In the genomic region with DNA sequence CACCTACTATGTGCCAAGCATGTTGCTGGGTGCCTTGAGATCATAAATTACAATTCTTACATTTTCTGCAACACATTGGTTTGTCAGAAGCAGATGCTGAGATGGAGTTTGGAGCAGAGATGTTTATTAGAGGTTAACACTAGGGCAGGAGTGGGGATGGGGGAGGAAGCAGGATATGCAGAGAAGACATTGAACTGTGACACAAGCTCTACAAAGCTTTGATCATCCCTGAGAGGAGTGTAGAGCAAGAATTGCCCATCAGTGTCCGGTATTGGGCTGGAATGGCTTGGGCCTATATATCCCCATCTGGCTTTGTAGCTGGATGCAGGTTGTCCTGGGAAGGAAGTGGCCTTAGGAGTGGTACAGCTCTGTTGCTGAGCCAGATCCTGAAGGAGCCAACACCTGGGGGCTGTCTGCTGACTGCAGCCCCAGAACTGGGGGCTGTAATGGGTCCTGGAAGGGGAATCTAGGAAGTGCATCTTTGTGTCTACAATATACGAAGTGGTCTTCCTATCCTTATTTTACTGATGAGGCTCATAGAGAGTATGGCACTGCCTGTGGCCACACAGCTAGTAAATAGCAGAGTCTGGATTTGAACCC, we compare ENCODE assay signal across 26 cellular contexts.
"Had no signal": no experiment of that assay in that cellular context is flagged by ENCODE, and none has a peak within 500 bp of the region (broad histone marks: within the 10 kb centered on the region; RNA-seq: fewer than 3 reads in every experiment).

No MANE protein-coding gene starts in this region.

- ATAC-seq: left lobe of liver; mucosa of descending colon; natural killer cell treated with Interleukin-12 subunit alpha and Interleukin-12 subunit beta and Interleukin-15 and Interleukin-18, amount 100 ng/mL, for 72 hours; pancreas; right lobe of liver; stimulated activated naive B cell treated with anti-CD40 and anti-IgM and Interleukin-4, amounts not matched to agents 10 μg/mL and 1 μg/mL and 100 μg/mL, for 72 hours had no signal

- H3K36me3 ChIP-seq: esophagus squamous epithelium, pancreas, right lobe of liver, thoracic aorta, tibial nerve, upper lobe of left lung had no signal

- H3K4me1 ChIP-seq: esophagus squamous epithelium, pancreas, right lobe of liver, tibial nerve, upper lobe of left lung had no signal

- H3K4me3 Mint-ChIP-seq: immature natural killer cell; mesothelial cell of epicardium; natural killer cell treated with Interleukin-12 subunit alpha and Interleukin-12 subunit beta and Interleukin-15 and Interleukin-18, amount 100 ng/mL, for 72 hours; stimulated activated naive B cell treated with anti-CD40 and anti-IgM and Interleukin-4, amounts not matched to agents 10 μg/mL and 1 μg/mL and 100 μg/mL, for 72 hours; stimulated activated naive CD8-positive, alpha-beta T cell treated with anti-CD3 and anti-CD28 coated beads, Interleukin-15, Interleukin-2, amounts not matched to agents 100 ng/mL and 50 ng/mL, for 24 hours had no signal

- DNase-seq: cerebellar nuclear complex; dorsolateral prefrontal cortex; effector CD8-positive, alpha-beta T cell; esophagus squamous epithelium; foreskin melanocyte; glutamatergic neuron; hypothalamus; immature natural killer cell; mesenchymal stem cell; mucosa of descending colon; naive B cell; occipital lobe; pancreas; retina; right lobe of liver; small intestine; stimulated activated CD4-positive, alpha-beta T cell treated with anti-CD3 and anti-CD28 coated beads, Interleukin-15, amount 100 ng/mL, for 24 hours; stimulated activated CD4-positive, alpha-beta T cell treated with anti-CD3 and anti-CD28 coated beads, Interleukin-2, amount 100 ng/mL, for 48 hours; stimulated activated naive B cell treated with anti-CD40 and anti-IgM and Interleukin-4, amounts not matched to agents 10 μg/mL and 1 μg/mL and 100 μg/mL, for 72 hours; upper lobe of left lung had no signal

- H3K27ac ChIP-seq: dorsolateral prefrontal cortex, esophagus squamous epithelium, pancreas, right lobe of liver, thoracic aorta, tibial nerve, upper lobe of left lung had no signal

- H3K36me3 Mint-ChIP-seq: immature natural killer cell; mesothelial cell of epicardium; naive B cell; natural killer cell treated with Interleukin-12 subunit alpha and Interleukin-12 subunit beta and Interleukin-15 and Interleukin-18, amount 100 ng/mL, for 72 hours; stimulated activated naive B cell treated with anti-CD40 and anti-IgM and Interleukin-4, amounts not matched to agents 10 μg/mL and 1 μg/mL and 100 μg/mL, for 72 hours had no signal

- H3K4me1 Mint-ChIP-seq: immature natural killer cell; naive B cell; stimulated activated naive B cell treated with anti-CD40 and anti-IgM and Interleukin-4, amounts not matched to agents 10 μg/mL and 1 μg/mL and 100 μg/mL, for 72 hours had no signal

- H3K9me3 ChIP-seq: esophagus squamous epithelium, mucosa of descending colon, pancreas, right lobe of liver, thoracic aorta, tibial nerve, upper lobe of left lung had no signal

- H3K27ac Mint-ChIP-seq: immature natural killer cell; mesothelial cell of epicardium; natural killer cell treated with Interleukin-12 subunit alpha and Interleukin-12 subunit beta and Interleukin-15 and Interleukin-18, amount 100 ng/mL, for 72 hours; stimulated activated naive B cell treated with anti-CD40 and anti-IgM and Interleukin-4, amounts not matched to agents 10 μg/mL and 1 μg/mL and 100 μg/mL, for 72 hours; stimulated activated naive CD8-positive, alpha-beta T cell treated with anti-CD3 and anti-CD28 coated beads, Interleukin-15, Interleukin-2, amounts not matched to agents 100 ng/mL and 50 ng/mL, for 24 hours had no signal

- H3K9me3 Mint-ChIP-seq: immature natural killer cell; mesothelial cell of epicardium; naive B cell; natural killer cell treated with Interleukin-12 subunit alpha and Interleukin-12 subunit beta and Interleukin-15 and Interleukin-18, amount 100 ng/mL, for 72 hours; stimulated activated naive B cell treated with anti-CD40 and anti-IgM and Interleukin-4, amounts not matched to agents 10 μg/mL and 1 μg/mL and 100 μg/mL, for 72 hours; stimulated activated naive CD8-positive, alpha-beta T cell treated with anti-CD3 and anti-CD28 coated beads, Interleukin-15, Interleukin-2, amounts not matched to agents 100 ng/mL and 50 ng/mL, for 24 hours had no signal

- H3K27me3 ChIP-seq: pancreas, right lobe of liver, tibial nerve, upper lobe of left lung had no signal

- H3K4me3 ChIP-seq: dorsolateral prefrontal cortex, esophagus squamous epithelium, mucosa of descending colon, pancreas, right lobe of liver, thoracic aorta, tibial nerve, upper lobe of left lung had no signal
